In the genomic region with DNA sequence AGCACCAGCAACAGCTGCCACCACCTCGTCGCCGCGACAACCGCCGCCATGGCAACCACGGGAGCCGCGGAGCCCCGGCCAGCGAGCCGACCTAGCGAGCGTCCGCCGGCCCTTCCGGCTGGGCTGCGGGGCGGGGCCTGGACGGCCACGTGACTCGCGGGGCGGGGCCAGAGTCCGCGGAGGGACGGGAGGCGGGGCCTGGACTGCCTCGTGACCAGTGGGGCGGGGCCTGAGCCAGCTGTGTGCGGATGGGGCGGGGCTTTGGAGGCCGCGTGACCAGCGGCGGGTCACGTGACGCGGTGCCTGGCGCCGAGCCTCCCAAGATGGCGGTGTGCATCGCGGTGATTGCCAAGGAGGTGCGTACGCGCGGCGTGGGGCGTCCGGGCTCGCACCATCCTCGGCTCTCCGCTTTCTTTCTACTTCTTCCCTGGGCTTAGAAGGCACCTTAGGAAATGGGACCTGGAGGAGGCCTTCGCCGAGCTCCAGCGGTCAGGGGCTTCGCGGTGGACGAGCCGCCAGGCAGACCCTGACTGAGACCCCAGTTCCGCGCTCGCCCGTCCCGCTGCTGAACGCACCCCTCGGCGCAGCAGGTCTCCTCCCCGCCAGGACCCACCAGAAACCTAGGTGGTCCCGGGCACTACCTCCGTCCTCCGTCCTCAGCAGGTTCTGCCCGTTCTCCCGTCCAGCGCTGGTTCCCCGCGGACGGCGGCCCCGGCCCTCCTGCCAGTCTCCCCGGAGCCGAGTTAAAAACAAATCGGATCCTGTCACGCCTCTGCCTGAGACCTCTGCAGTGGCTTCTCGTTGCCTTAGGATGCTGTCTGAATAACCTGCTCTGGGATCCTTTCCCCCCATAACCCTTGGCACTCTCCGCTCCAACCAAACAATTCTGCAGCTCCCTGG, we compare ENCODE assay signal across 1 cellular context.
A peak's percentile ranks its signal among the peaks of the same experiment; 100 is the strongest.
TF ChIP-seq lines count a peak whose summit lies in the region.

A gene with protein sequence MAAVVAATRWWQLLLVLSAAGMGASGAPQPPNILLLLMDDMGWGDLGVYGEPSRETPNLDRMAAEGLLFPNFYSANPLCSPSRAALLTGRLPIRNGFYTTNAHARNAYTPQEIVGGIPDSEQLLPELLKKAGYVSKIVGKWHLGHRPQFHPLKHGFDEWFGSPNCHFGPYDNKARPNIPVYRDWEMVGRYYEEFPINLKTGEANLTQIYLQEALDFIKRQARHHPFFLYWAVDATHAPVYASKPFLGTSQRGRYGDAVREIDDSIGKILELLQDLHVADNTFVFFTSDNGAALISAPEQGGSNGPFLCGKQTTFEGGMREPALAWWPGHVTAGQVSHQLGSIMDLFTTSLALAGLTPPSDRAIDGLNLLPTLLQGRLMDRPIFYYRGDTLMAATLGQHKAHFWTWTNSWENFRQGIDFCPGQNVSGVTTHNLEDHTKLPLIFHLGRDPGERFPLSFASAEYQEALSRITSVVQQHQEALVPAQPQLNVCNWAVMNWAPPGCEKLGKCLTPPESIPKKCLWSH (minus strand): TSS at position 120 of the 900 bp plus-strand sequence. CDS start 70 bp downstream, at position 50.
A gene with protein sequence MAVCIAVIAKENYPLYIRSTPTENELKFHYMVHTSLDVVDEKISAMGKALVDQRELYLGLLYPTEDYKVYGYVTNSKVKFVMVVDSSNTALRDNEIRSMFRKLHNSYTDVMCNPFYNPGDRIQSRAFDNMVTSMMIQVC (plus strand): TSS at position 300 of the 900 bp plus-strand sequence. CDS start 24 bp downstream, at position 324.

TF ChIP-seq in SK-N-SH, 30 proteins besides CTCF, POLR2A, EP300 and RAD21 (continued from another document):
- TF ChIP-seq, protein P1, sequence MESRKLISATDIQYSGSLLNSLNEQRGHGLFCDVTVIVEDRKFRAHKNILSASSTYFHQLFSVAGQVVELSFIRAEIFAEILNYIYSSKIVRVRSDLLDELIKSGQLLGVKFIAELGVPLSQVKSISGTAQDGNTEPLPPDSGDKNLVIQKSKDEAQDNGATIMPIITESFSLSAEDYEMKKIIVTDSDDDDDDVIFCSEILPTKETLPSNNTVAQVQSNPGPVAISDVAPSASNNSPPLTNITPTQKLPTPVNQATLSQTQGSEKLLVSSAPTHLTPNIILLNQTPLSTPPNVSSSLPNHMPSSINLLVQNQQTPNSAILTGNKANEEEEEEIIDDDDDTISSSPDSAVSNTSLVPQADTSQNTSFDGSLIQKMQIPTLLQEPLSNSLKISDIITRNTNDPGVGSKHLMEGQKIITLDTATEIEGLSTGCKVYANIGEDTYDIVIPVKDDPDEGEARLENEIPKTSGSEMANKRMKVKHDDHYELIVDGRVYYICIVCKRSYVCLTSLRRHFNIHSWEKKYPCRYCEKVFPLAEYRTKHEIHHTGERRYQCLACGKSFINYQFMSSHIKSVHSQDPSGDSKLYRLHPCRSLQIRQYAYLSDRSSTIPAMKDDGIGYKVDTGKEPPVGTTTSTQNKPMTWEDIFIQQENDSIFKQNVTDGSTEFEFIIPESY (IDR thresholded peaks at IDR 0.05; ENCODE audit: borderline replicate concordance, low read depth), result no peak
- TF ChIP-seq, protein P2, sequence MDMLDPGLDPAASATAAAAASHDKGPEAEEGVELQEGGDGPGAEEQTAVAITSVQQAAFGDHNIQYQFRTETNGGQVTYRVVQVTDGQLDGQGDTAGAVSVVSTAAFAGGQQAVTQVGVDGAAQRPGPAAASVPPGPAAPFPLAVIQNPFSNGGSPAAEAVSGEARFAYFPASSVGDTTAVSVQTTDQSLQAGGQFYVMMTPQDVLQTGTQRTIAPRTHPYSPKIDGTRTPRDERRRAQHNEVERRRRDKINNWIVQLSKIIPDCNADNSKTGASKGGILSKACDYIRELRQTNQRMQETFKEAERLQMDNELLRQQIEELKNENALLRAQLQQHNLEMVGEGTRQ (IDR thresholded peaks at IDR 0.05; ENCODE audit: borderline replicate concordance, low read depth, low read length), result peak; percentile 98
- TF ChIP-seq, protein P3, sequence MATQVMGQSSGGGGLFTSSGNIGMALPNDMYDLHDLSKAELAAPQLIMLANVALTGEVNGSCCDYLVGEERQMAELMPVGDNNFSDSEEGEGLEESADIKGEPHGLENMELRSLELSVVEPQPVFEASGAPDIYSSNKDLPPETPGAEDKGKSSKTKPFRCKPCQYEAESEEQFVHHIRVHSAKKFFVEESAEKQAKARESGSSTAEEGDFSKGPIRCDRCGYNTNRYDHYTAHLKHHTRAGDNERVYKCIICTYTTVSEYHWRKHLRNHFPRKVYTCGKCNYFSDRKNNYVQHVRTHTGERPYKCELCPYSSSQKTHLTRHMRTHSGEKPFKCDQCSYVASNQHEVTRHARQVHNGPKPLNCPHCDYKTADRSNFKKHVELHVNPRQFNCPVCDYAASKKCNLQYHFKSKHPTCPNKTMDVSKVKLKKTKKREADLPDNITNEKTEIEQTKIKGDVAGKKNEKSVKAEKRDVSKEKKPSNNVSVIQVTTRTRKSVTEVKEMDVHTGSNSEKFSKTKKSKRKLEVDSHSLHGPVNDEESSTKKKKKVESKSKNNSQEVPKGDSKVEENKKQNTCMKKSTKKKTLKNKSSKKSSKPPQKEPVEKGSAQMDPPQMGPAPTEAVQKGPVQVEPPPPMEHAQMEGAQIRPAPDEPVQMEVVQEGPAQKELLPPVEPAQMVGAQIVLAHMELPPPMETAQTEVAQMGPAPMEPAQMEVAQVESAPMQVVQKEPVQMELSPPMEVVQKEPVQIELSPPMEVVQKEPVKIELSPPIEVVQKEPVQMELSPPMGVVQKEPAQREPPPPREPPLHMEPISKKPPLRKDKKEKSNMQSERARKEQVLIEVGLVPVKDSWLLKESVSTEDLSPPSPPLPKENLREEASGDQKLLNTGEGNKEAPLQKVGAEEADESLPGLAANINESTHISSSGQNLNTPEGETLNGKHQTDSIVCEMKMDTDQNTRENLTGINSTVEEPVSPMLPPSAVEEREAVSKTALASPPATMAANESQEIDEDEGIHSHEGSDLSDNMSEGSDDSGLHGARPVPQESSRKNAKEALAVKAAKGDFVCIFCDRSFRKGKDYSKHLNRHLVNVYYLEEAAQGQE (IDR thresholded peaks at IDR 0.05; ENCODE audit: low read depth, low read length), result peak; percentile 56; the same call in 1 of the 2 replicates
- TF ChIP-seq JUND (IDR thresholded peaks at IDR 0.05) (no peak), GABPA (IDR thresholded peaks at IDR 0.05; ENCODE audit: low read depth) (0 out of 2 replicates have a peak, but pooled peaks have one; percentile 9), CHD2 (IDR thresholded peaks at IDR 0.05; ENCODE audit: low read length, partially characterized antibody) (no peak), RFX5 (IDR thresholded peaks at IDR 0.05; ENCODE audit: low read length) (no peak), POLR2AphosphoS5 (IDR thresholded peaks at IDR 0.05; ENCODE audit: low read depth, low read length) (peak; percentile 90), RXRA (IDR thresholded peaks at IDR 0.05; ENCODE audit: borderline replicate concordance, low read depth) (no peak), FOXJ3 (CRISPR knock-in tag; IDR thresholded peaks at IDR 0.05) (no peak)
- TF ChIP-seq, protein P4, sequence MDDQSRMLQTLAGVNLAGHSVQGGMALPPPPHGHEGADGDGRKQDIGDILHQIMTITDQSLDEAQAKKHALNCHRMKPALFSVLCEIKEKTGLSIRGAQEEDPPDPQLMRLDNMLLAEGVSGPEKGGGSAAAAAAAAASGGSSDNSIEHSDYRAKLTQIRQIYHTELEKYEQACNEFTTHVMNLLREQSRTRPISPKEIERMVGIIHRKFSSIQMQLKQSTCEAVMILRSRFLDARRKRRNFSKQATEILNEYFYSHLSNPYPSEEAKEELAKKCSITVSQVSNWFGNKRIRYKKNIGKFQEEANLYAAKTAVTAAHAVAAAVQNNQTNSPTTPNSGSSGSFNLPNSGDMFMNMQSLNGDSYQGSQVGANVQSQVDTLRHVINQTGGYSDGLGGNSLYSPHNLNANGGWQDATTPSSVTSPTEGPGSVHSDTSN (IDR thresholded peaks at IDR 0.05), result no peak
